Comparison of ENCODE assay signal across 1 cellular context in the genomic region with DNA sequence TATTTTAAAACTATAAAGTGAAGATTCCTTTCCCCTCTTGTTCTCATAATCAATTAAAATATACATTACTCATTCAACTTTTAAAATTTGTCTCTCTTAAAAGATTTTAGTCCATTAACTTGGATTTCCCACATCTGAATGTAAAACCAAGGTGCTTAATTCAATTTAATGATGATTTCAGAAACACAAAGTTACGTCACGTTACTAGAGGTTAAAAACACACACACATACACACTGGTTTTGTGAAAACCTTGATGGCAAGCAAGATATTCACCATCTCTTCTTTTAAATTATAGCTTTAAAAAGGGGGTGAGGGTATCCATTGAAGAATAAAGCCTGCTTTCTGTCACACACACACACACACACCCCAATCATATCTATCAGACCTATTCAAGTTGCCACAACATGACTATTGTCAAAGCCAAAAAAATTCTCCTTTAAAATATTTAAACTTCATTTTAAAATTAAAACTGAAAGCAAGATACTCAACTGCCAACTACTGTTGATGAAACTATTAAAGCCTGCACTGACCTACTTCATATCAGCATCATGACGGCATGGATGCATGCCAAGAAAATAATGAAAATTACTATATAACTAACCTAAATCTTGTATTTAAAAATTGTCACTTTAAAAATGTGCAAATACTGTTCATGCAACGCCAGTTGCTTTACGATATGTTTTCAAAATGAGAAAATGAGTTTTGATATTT.
TF ChIP-seq lines count a peak whose summit lies in the region.

No MANE protein-coding gene starts in this region.

TF ChIP-seq in GM12878, 131 proteins besides CTCF, POLR2A, EP300 and RAD21:
- TF ChIP-seq MTA3 (IDR thresholded peaks at IDR 0.05; ENCODE audit: borderline replicate concordance, low read length): no peak
- peak; percentile 56 for TF ChIP-seq ATF7 (IDR thresholded peaks at IDR 0.05; ENCODE audit: low read depth)
